ENCODE assay signal across 31 cellular contexts in genomic region chr3:167700926-167701325, GRCh38. TPM values are rescaled to one million over a fixed set of nuclear protein-coding genes. Genes with fewer than 3 reads are reported as not detected.
"Had no signal": no experiment of that assay in that cellular context is flagged by ENCODE, and none has a peak within 500 bp of the region (broad histone marks: within the 10 kb centered on the region; RNA-seq: fewer than 3 reads in every experiment).

No MANE protein-coding gene starts in this region.

- H3K27ac ChIP-seq: left lung, lower lobe of right lung, neural progenitor cell, neutrophil, parathyroid adenoma, right atrium auricular region, right lobe of liver, stomach, testis, thyroid gland, transverse colon, upper lobe of left lung had no signal

- H3K4me2 ChIP-seq: neural progenitor cell, smooth muscle cell had no signal

- DNase-seq: hypothalamus; immature natural killer cell; kidney; left colon; left lung; lower lobe of right lung; mesendoderm; naive B cell; natural killer cell; nephron progenitor cell; occipital lobe; right lobe of liver; stimulated activated CD4-positive, alpha-beta T cell treated with anti-CD3 and anti-CD28 coated beads, Interleukin-1b, Interleukin-23, amount 100 ng/mL, for 48 hours; stimulated activated CD4-positive, alpha-beta T cell treated with anti-CD3 and anti-CD28 coated beads, Interleukin-2, amount 100 ng/mL, for 48 hours; stimulated activated CD4-positive, alpha-beta T cell treated with anti-CD3 and anti-CD28 coated beads, Interleukin-4, amount 100 ng/mL, for 4 hours; stimulated activated CD8-positive, alpha-beta memory T cell treated with anti-CD3 and anti-CD28 coated beads, Interleukin-4, amount 100 ng/mL, for 48 hours; stimulated activated naive CD4-positive, alpha-beta T cell treated with Interleukin-2 at 50 U/mL for 16 hours; stomach; testis; thyroid gland; transverse colon; upper lobe of left lung had no signal

- H3K4me1 Mint-ChIP-seq: nephron progenitor cell, neural progenitor cell had no signal

- H3K4me3 Mint-ChIP-seq: immature natural killer cell; mesothelial cell of epicardium; naive B cell; natural killer cell; nephron progenitor cell; neural progenitor cell; stimulated activated memory B cell treated with anti-CD40 and anti-IgM and Interleukin-4, amounts not matched to agents 10 μg/mL and 1 μg/mL and 100 μg/mL, for 72 hours had no signal

- H3K27me3 ChIP-seq: left lung, neural progenitor cell, neutrophil, right atrium auricular region, right lobe of liver, stomach, testis, thyroid gland, transverse colon, upper lobe of left lung had no signal

- H3K9me3 Mint-ChIP-seq: immature natural killer cell; naive B cell; natural killer cell; nephron progenitor cell; neural progenitor cell; stimulated activated memory B cell treated with anti-CD40 and anti-IgM and Interleukin-4, amounts not matched to agents 10 μg/mL and 1 μg/mL and 100 μg/mL, for 72 hours had no signal

- ATAC-seq: left colon; left lung; lower lobe of right lung; natural killer cell; right lobe of liver; stimulated activated memory B cell treated with anti-CD40 and anti-IgM and Interleukin-4, amounts not matched to agents 10 μg/mL and 1 μg/mL and 100 μg/mL, for 72 hours had no signal

- H3K27ac Mint-ChIP-seq: immature natural killer cell; natural killer cell; nephron progenitor cell; neural progenitor cell; stimulated activated memory B cell treated with anti-CD40 and anti-IgM and Interleukin-4, amounts not matched to agents 10 μg/mL and 1 μg/mL and 100 μg/mL, for 72 hours had no signal

- H2AFZ ChIP-seq: neural progenitor cell, parathyroid adenoma had no signal

- H3K79me2 ChIP-seq: parathyroid adenoma had no signal

- H3K9ac ChIP-seq: neural progenitor cell, parathyroid adenoma had no signal

- H3K36me3 ChIP-seq: thyroid gland had no signal

- H3K27me3 Mint-ChIP-seq: naive B cell; stimulated activated memory B cell treated with anti-CD40 and anti-IgM and Interleukin-4, amounts not matched to agents 10 μg/mL and 1 μg/mL and 100 μg/mL, for 72 hours had no signal

- H3K4me1 ChIP-seq: neural progenitor cell, parathyroid adenoma, right atrium auricular region, testis, thyroid gland, upper lobe of left lung had no signal

- H3K4me3 ChIP-seq: left lung, lower lobe of right lung, neural progenitor cell, right atrium auricular region, right lobe of liver, smooth muscle cell, stomach, testis, thyroid gland, transverse colon, upper lobe of left lung had no signal

- H3K9me3 ChIP-seq: left lung, lower lobe of right lung, neutrophil, right atrium auricular region, right lobe of liver, stomach, testis, thyroid gland, transverse colon, upper lobe of left lung had no signal

- H3K36me3 Mint-ChIP-seq: natural killer cell had no signal

RNA-seq across cellular contexts. Expression of gene WDR49, which starts 47.2 kb away (rescaled TPM):
- total RNA-seq: osteocyte had no signal
- polyA plus RNA-seq: liver, smooth muscle cell had no signal
